2 cellular contexts compared by ENCODE assay signal in genomic region chr7:143264196-143264568, GRCh38.
A peak's percentile ranks its signal among the peaks of the same experiment; 100 is the strongest.
DNase-seq lines count a peak whose midpoint lies in the region; TF ChIP-seq lines count a peak whose summit lies in the region.
"Not testable (repeated sequence)": the region's sequence is repeated elsewhere in the genome, so short reads cannot be mapped to it uniquely, and the experiment has no call there.

No MANE protein-coding gene starts in this region.

- not testable (repeated sequence) for TF ChIP-seq CTCF in HL-60 (IDR thresholded peaks at IDR 0.05; ENCODE audit: insufficient read depth, low read length)

- H3K4me3 ChIP-seq in HL-60 (replicated peaks; ENCODE audit: insufficient read depth, low read length) (peak overlapping the region; percentile 63), iPS-20b (ENCODE audit: low read length) (peak overlapping the region; percentile 84)

- not testable (repeated sequence) for H3K4me1 ChIP-seq in iPS-20b (ENCODE audit: insufficient read depth, low read length)

- not testable (repeated sequence) for H3K9ac ChIP-seq in iPS-20b (ENCODE audit: low read depth, low read length)

- not testable (repeated sequence) for DNase-seq in HL-60 (ENCODE audit: low read depth in 1 of 2, low spot score in 1 of 2)

- H3K36me3 ChIP-seq in iPS-20b (ENCODE audit: insufficient read depth, low read depth, low read length): peaks cover 10% of the 10 kb centered on the region; the same call in 1 of the 2 replicates

- not testable (repeated sequence) for H3K27me3 ChIP-seq in HL-60 (ENCODE audit: insufficient read depth, poor library complexity, severe bottlenecking); iPS-20b (ENCODE audit: insufficient read depth, low read length)

- peak overlapping the region; percentile 76 for H3K27ac ChIP-seq in HL-60 (replicated peaks)
- H3K27ac ChIP-seq in iPS-20b (ENCODE audit: low read length): not testable (repeated sequence)

- H3K9me3 ChIP-seq in iPS-20b (ENCODE audit: insufficient read depth, low read depth, low read length): not testable (repeated sequence)
